Comparison of ENCODE assay signal across 25 cellular contexts in the genomic region with DNA sequence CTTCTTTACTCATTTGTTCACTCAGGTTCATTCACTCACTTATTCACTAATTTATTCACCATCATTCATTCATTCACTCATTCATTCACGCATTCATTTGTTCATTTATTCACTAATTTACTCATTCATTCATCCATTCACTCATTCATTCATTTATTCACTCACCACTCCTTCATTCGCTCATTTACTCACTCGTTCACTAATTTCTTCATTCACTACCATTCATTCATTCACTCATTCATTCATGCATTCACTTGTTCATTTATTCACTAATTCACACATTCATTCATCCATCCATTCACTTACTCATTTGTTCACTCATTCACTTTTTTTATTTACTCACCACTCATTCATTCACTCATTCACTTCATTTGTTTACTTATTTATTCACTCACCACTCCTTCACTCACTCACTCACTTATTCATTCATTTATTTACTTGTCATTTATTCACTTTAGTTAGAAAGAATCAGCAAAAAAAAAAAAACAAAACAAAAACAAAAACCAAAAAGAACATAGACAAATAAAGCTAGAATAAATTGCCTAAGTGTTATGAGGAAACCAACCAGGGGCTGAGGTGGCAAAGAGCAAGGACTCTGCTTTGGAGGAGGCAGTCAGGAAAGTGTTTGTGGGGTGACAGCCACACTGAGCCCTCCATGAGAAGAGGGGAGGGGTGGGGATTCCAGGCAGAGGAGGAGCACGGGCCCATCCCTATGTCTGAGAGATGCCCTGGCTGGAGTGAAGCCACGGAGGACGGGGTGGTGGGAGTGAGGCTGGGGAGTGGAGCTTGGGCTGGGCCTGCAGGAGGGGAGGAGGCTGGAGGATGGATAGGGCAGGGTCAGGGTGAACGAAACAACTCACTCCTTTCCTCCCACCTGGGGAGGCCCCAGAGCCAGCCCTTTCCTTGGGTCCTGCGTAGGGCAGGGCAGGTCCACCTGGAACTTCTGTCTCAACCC.
DNase-seq lines count a peak whose midpoint lies in the region; ATAC-seq, FAIRE-seq and TF ChIP-seq lines count a peak whose summit lies in the region.
"Had no signal": no experiment of that assay in that cellular context is flagged by ENCODE, and none has a peak within 500 bp of the region (broad histone marks: within the 10 kb centered on the region; RNA-seq: fewer than 3 reads in every experiment).

No MANE protein-coding gene starts in this region.

- peak overlapping the region; percentile 78 for H2BK15ac ChIP-seq in mesenchymal stem cell (ENCODE audit: low read depth, poor library complexity, severe bottlenecking)

- in situ Hi-C loops in GM12878 (cut with MboI) = no loop called here

- RAD21 ChIA-PET in GM12878 (lab: Charles Lee; ENCODE audit: unreplicated experiment) = interaction anchor here (1.6 kb wide), 1 partner anchor 211 kb away, joined by 4 read pairs; no protein-coding TSS in a partner anchor

- H3K9me3 ChIP-seq in GM12878 (replicated peaks; ENCODE audit: control insufficient read depth, insufficient read depth, low read length) (no peaks in the 10 kb centered on the region), mesenchymal stem cell (ENCODE audit: control insufficient read depth, low read length) (no peaks in the 10 kb centered on the region), osteoblast (ENCODE audit: low read depth, low read length) (no peaks in the 10 kb centered on the region)
- H3K9me3 ChIP-seq: Caco-2, Peyer's patch had no signal

- TF ChIP-seq CTCF in GM12878 (IDR thresholded peaks at IDR 0.05 in 2 of 3, conservative IDR thresholded peaks at IDR 0.05 in 1 of 3; ENCODE audit: control insufficient read depth in 2 of 3, extremely low read depth in 1 of 3, insufficient read depth in 1 of 3, low read depth in 3 of 3, low read length in 3 of 3) (no peak), osteoblast (IDR thresholded peaks at IDR 0.05; ENCODE audit: extremely low read depth, low read depth, low read length) (no peak)

- no peak overlapping the region for H3K18ac ChIP-seq in mesenchymal stem cell (ENCODE audit: low read depth in 1 of 2, low read length in 2 of 2)

- no peak for ATAC-seq in GM12878
- ATAC-seq in GM19463 (IDR thresholded peaks at IDR 0.05; ENCODE audit: unreplicated experiment) = no peak
- no peak for ATAC-seq in GM18909 (IDR thresholded peaks at IDR 0.05; ENCODE audit: poor library complexity, unreplicated experiment)
- ATAC-seq: SK-N-SH treated with all-trans-retinoic acid at 6 μM for 48 hours had no signal

- POLR2A ChIA-PET in GM12878 (lab: Charles Lee) = no interaction called here

- H2AK5ac ChIP-seq in mesenchymal stem cell (ENCODE audit: low read length, severe bottlenecking) = no peak overlapping the region

- no peak overlapping the region for H3K27ac ChIP-seq in GM12878 (ENCODE audit: control insufficient read depth, insufficient read depth)
- no peak overlapping the region for H3K27ac ChIP-seq in mesenchymal stem cell (ENCODE audit: low read length, poor library complexity, severe bottlenecking)
- H3K27ac ChIP-seq in osteoblast (ENCODE audit: low read depth, low read length) = no peak overlapping the region
- H3K27ac ChIP-seq: HL-60, KMS-11, Peyer's patch had no signal

- no peak overlapping the region for H3K23ac ChIP-seq in mesenchymal stem cell (ENCODE audit: low read length in 2 of 2)

- H3K4ac ChIP-seq in mesenchymal stem cell (ENCODE audit: low read depth in 1 of 2, low read length in 2 of 2) = no peak overlapping the region

- H2AFZ ChIP-seq in GM12878 (ENCODE audit: control insufficient read depth, low read depth, low read length) = no peak overlapping the region
- H2AFZ ChIP-seq in mesenchymal stem cell (ENCODE audit: low read depth, low read length) = no peak overlapping the region
- no peak overlapping the region for H2AFZ ChIP-seq in osteoblast (ENCODE audit: low read length)

- H3K27me3 ChIP-seq in H7 (ENCODE audit: control insufficient read depth, insufficient read depth, low read length) (no peaks in the 10 kb centered on the region; the same call in 1 of the 2 replicates), GM12878 (replicated peaks in 1 of 2; ENCODE audit: control insufficient read depth in 2 of 2, insufficient read depth in 2 of 2, low read length in 1 of 2) (peaks cover 0 to 3% of the 10 kb centered on the region in 2 experiments), mesenchymal stem cell (ENCODE audit: control insufficient read depth in 1 of 2, insufficient read depth in 1 of 2, low read length in 2 of 2) (peaks cover 67 to 72% of the 10 kb centered on the region in 2 experiments), osteoblast (ENCODE audit: insufficient read depth, low read length) (peaks cover 30% of the 10 kb centered on the region)
- H3K27me3 ChIP-seq: Peyer's patch had no signal

- CTCF ChIA-PET in GM12878 (lab: Yijun Ruan, JAX) = no interaction called here

- no peak for TF ChIP-seq RAD21 in GM12878 (IDR thresholded peaks at IDR 0.05; ENCODE audit: insufficient read depth, low read depth, low read length)

- no peak overlapping the region for H2BK12ac ChIP-seq in mesenchymal stem cell (ENCODE audit: low read length in 2 of 2)

- H2BK120ac ChIP-seq in mesenchymal stem cell (ENCODE audit: low read depth, low read length) = no peak overlapping the region

- no peaks in the 10 kb centered on the region for H3K4me1 ChIP-seq in GM12878 (ENCODE audit: control insufficient read depth, insufficient read depth, low read length)
- peaks cover 2% of the 10 kb centered on the region for H3K4me1 ChIP-seq in mesenchymal stem cell (ENCODE audit: control insufficient read depth, insufficient read depth, low read depth, low read length)
- no peaks in the 10 kb centered on the region for H3K4me1 ChIP-seq in osteoblast (ENCODE audit: insufficient read depth, low read length)
- H3K4me1 ChIP-seq: Peyer's patch had no signal

- no peak overlapping the region for H3K9ac ChIP-seq in GM12878 (ENCODE audit: control insufficient read depth, insufficient read depth, low read length)
- H3K9ac ChIP-seq in mesenchymal stem cell (ENCODE audit: low read length) = no peak overlapping the region
- H3K9ac ChIP-seq: KMS-11 had no signal

- H3K79me1 ChIP-seq in mesenchymal stem cell (replicated peaks; ENCODE audit: low read length, poor library complexity, severe bottlenecking) = no peaks in the 10 kb centered on the region

- H3K36me3 ChIP-seq in H7 (replicated peaks; ENCODE audit: control insufficient read depth, insufficient read depth, low read length) (no peaks in the 10 kb centered on the region), GM12878 (ENCODE audit: control insufficient read depth in 2 of 2, insufficient read depth in 2 of 2, low read length in 1 of 2) (no peaks in the 10 kb centered on the region), mesenchymal stem cell (ENCODE audit: control insufficient read depth in 1 of 2, insufficient read depth in 2 of 2, low read depth in 1 of 2, low read length in 2 of 2) (no peaks in the 10 kb centered on the region), osteoblast (ENCODE audit: insufficient read depth, low read length) (no peaks in the 10 kb centered on the region)
- H3K36me3 ChIP-seq: Peyer's patch had no signal

- WGBS in GM12878 (ENCODE audit: insufficient coverage, insufficient replicate concordance, low lambda C conversion rate, missing lambda C conversion rate) = 7% methylated on average over 8 of the region's 8 CpGs
- WGBS in mesenchymal stem cell = 70% methylated on average over 5 of the region's 8 CpGs

- no peak for TF ChIP-seq EP300 in GM12878 (IDR thresholded peaks at IDR 0.05; ENCODE audit: borderline replicate concordance in 1 of 2, control insufficient read depth in 1 of 2, low read depth in 2 of 2, low read length in 2 of 2)

- FAIRE-seq in GM12878 (lab: Jason Lieb, UNC) = no peak
- FAIRE-seq: GM12892, GM18507, GM19239 had no signal

- H3K4me2 ChIP-seq in GM12878 (ENCODE audit: control insufficient read depth, insufficient read depth) (no peak overlapping the region), mesenchymal stem cell (ENCODE audit: low read length, poor library complexity, severe bottlenecking) (no peak overlapping the region), osteoblast (ENCODE audit: insufficient read depth, low read length) (no peak overlapping the region)
- H3K4me2 ChIP-seq: KMS-11 had no signal

- H3K4me3 ChIP-seq in H7 (ENCODE audit: insufficient read depth, low read depth, low read length) (no peak overlapping the region), GM12878 (no peak overlapping the region), mesenchymal stem cell (ENCODE audit: insufficient read depth in 1 of 2, low read depth in 1 of 2, low read length in 2 of 2) (no peak overlapping the region), osteoblast (ENCODE audit: insufficient read depth, low read length) (no peak overlapping the region)
- H3K4me3 ChIP-seq: Peyer's patch had no signal

- BruUV-seq in GM12878 (replicated peaks; lab: Mats Ljungman, UMichigan) = no TSS peak

- no peak overlapping the region for H2BK5ac ChIP-seq in mesenchymal stem cell (ENCODE audit: low read depth, low read length, poor library complexity, severe bottlenecking)

- H4K20me1 ChIP-seq in GM12878 (ENCODE audit: control insufficient read depth, insufficient read depth) (no peaks in the 10 kb centered on the region), osteoblast (ENCODE audit: insufficient read depth, low read length) (peaks cover 4% of the 10 kb centered on the region)

- DNase-seq in H7 = peak; percentile 75
- no peak for DNase-seq in GM12878 (ENCODE audit: low read depth, low spot score)
- DNase-seq in mesenchymal stem cell = no peak
- DNase-seq in osteoblast (ENCODE audit: insufficient read length, low spot score, missing footprints) = peak; percentile 49
- DNase-seq in Ammon's horn (ENCODE audit: low spot score) = no peak
- DNase-seq: Caco-2; CD4-positive, alpha-beta memory T cell; DMS 273 treated with DMSO at 0.1 percent for 48 hours; DND-41; H9; NCI-H1105; NCI-H146; NCI-H2029; NCI-H2227 treated with DMSO at 0.1 percent for 48 hours; NCI-H510A treated with DMSO at 0.1 percent for 48 hours; NCI-H774 had no signal

- intact Hi-C loops in GM12878 (cut with micrococcal nuclease; ENCODE audit: unreplicated experiment) = no loop called here

- no peak for TF ChIP-seq POLR2A in GM12878 (IDR thresholded peaks at IDR 0.05; ENCODE audit: low read depth, low read length)

- H4K8ac ChIP-seq in mesenchymal stem cell (ENCODE audit: low read length) = no peak overlapping the region

- H4K91ac ChIP-seq in mesenchymal stem cell (ENCODE audit: low read length) = no peak overlapping the region

- H3K14ac ChIP-seq in mesenchymal stem cell (ENCODE audit: low read length in 2 of 2) = peak overlapping the region in 1 of 2 experiments; percentile 9

- SMC1A ChIA-PET in GM12878 (lab: Charles Lee; ENCODE audit: uncharacterized antibody, unreplicated experiment) = interaction anchor here (0.6 kb wide), 1 partner anchor 90 kb away, joined by 3 read pairs; no protein-coding TSS in a partner anchor

- no peaks in the 10 kb centered on the region for H3K79me2 ChIP-seq in GM12878 (ENCODE audit: control insufficient read depth, insufficient read depth, low read length)
- H3K79me2 ChIP-seq in osteoblast (ENCODE audit: insufficient read depth, low read length) = no peaks in the 10 kb centered on the region

TF ChIP-seq in GM12878, 131 proteins besides CTCF, POLR2A, EP300 and RAD21:
- TF ChIP-seq HCFC1 (IDR thresholded peaks at IDR 0.05; ENCODE audit: low read length) = no peak
- peak; percentile 98 for TF ChIP-seq ZNF24 (IDR thresholded peaks at IDR 0.05)

Comparison
In these comparisons a context has a peak if more than half of its experiments do, and no peak if none do; other contexts are left out.
1. DNase-seq: peak in H7 (single experiment) and osteoblast (single experiment); none in GM12878 (single experiment), mesenchymal stem cell (single experiment) and Ammon's horn (single experiment).